In genomic region chr9:108150736-108151135, GRCh38 we compare ENCODE assay signal across 11 cellular contexts.
A peak's percentile ranks its signal among the peaks of the same experiment; 100 is the strongest.
DNase-seq lines count a peak whose midpoint lies in the region; ATAC-seq, FAIRE-seq and TF ChIP-seq lines count a peak whose summit lies in the region.
"Had no signal": no experiment of that assay in that cellular context is flagged by ENCODE, and none has a peak within 500 bp of the region (broad histone marks: within the 10 kb centered on the region; RNA-seq: fewer than 3 reads in every experiment).

No MANE protein-coding gene starts in this region.

- intact Hi-C loops in K562 (cut with micrococcal nuclease): no loop called here
- intact Hi-C loops in right cardiac atrium (cut with DNase I): no loop called here

- TF ChIP-seq EP300 in K562 (IDR thresholded peaks at IDR 0.05; ENCODE audit: low read length) (no peak), suprapubic skin (IDR thresholded peaks at IDR 0.05) (peak; percentile 47)

- H3K4me2 ChIP-seq in K562 (ENCODE audit: insufficient read depth, low read length): peak overlapping the region; percentile 40

- H3K27me3 ChIP-seq in K562 (ENCODE audit: control insufficient read depth in 2 of 2, insufficient read depth in 2 of 2, low read length in 2 of 2): peaks cover 0 to 7% of the 10 kb centered on the region in 2 experiments; a peak in 1 of 5 replicates
- H3K27me3 ChIP-seq in right cardiac atrium (ENCODE audit: control insufficient read depth, insufficient read depth): no peaks in the 10 kb centered on the region
- no peaks in the 10 kb centered on the region for H3K27me3 ChIP-seq in suprapubic skin

- no peak for TF ChIP-seq RAD21 in K562 (CRISPR knock-in tag; conservative IDR thresholded peaks at IDR 0.05 in 1 of 2, IDR thresholded peaks at IDR 0.05 in 1 of 2)

- no peak overlapping the region for H3K9ac ChIP-seq in K562 (ENCODE audit: insufficient read depth in 1 of 2, low read depth in 2 of 2, low read length in 2 of 2)

- H3K4me1 ChIP-seq in K562 (replicated peaks in 1 of 2; ENCODE audit: control insufficient read depth in 2 of 2, insufficient read depth in 2 of 2, low read length in 2 of 2) (peaks cover 0 to 7% of the 10 kb centered on the region in 2 experiments; a peak in 2 of 5 replicates), right cardiac atrium (ENCODE audit: control insufficient read depth, insufficient read depth, low read length) (peaks cover 4% of the 10 kb centered on the region), suprapubic skin (peaks cover 32% of the 10 kb centered on the region)

- POLR2A ChIA-PET in K562 (lab: Yijun Ruan, JAX): interaction anchor here (1.3 kb wide), 1 partner anchor 51 kb away, joined by 3 read pairs; no protein-coding TSS in a partner anchor

- H3K36me3 ChIP-seq in K562 (ENCODE audit: control insufficient read depth, insufficient read depth, low read length) (no peaks in the 10 kb centered on the region), suprapubic skin (no peaks in the 10 kb centered on the region)

- H4K20me1 ChIP-seq in K562 (replicated peaks; ENCODE audit: control insufficient read depth, insufficient read depth, low read length): no peaks in the 10 kb centered on the region

- no TSS peak for BruUV-seq in K562 (replicated peaks; lab: Mats Ljungman, UMichigan)

- H3K4me3 ChIP-seq in K562 (no peak overlapping the region), right cardiac atrium (ENCODE audit: low read length) (no peak overlapping the region), suprapubic skin (no peak overlapping the region)

- no peaks in the 10 kb centered on the region for H3K9me1 ChIP-seq in K562 (ENCODE audit: control insufficient read depth, insufficient read depth, low read length)

- CTCF ChIA-PET in K562 (lab: Yijun Ruan, JAX; ENCODE audit: low intra/inter-chr PET ratio): no interaction called here

- no peak for FAIRE-seq in K562 (lab: Jason Lieb, UNC)

- H3K9me3 ChIP-seq in K562 (replicated peaks; ENCODE audit: control insufficient read depth, insufficient read depth, low read depth, low read length) (no peaks in the 10 kb centered on the region), right cardiac atrium (ENCODE audit: control insufficient read depth, low read length) (no peaks in the 10 kb centered on the region), suprapubic skin (no peaks in the 10 kb centered on the region)

- in situ Hi-C loops in K562 (cut with MboI): no loop called here

- H3K79me2 ChIP-seq in K562 (ENCODE audit: control insufficient read depth, insufficient read depth, low read length): no peaks in the 10 kb centered on the region

- DNase-seq in HCEC 1CT: peak; percentile 72
- no peak for DNase-seq in K562 (ENCODE audit: extremely low read depth in 1 of 4, low spot score in 3 of 4)
- peak in 2 of 3 donors; percentile 40 to 57 for DNase-seq in right cardiac atrium
- peak; percentile 78 to 81 for DNase-seq in suprapubic skin (ENCODE audit: low spot score in 2 of 2)
- no peak for DNase-seq in HuH-7.5 (ENCODE audit: low spot score)
- DNase-seq in Ammon's horn (ENCODE audit: low spot score): no peak
- DNase-seq: activated naive CD8-positive, alpha-beta T cell treated with anti-CD3 and anti-CD28 coated beads, Interleukin-2, amount 10 ng/mL, durations not matched to agents 7 days and 5 days; NCI-H1105 treated with DMSO at 0.1 percent for 48 hours; NCI-H526; stimulated activated CD4-positive, alpha-beta T cell treated with anti-CD3 and anti-CD28 coated beads, Interleukin-4, amount 100 ng/mL, for 24 hours had no signal

- TF ChIP-seq CTCF in K562 (IDR thresholded peaks at IDR 0.05 in 2 of 3, conservative IDR thresholded peaks at IDR 0.05 in 1 of 3; ENCODE audit: insufficient read depth in 2 of 3, low read depth in 1 of 3, low read length in 3 of 3): no peak
- TF ChIP-seq CTCF in suprapubic skin (IDR thresholded peaks at IDR 0.05): no peak

- H2AFZ ChIP-seq in K562 (ENCODE audit: low read depth, low read length): peak overlapping the region; percentile 73

- ATAC-seq in K562 (no peak), right cardiac atrium (peak; percentile 93 to 98), HG03097 (IDR thresholded peaks at IDR 0.05; ENCODE audit: low FRiP score, unreplicated experiment) (no peak)

- TF ChIP-seq POLR2A in K562 (conservative IDR thresholded peaks at IDR 0.05) (no peak), suprapubic skin (IDR thresholded peaks at IDR 0.05) (no peak)

- 13% methylated on average over 7 of the region's 7 CpGs for WGBS in K562 (ENCODE audit: insufficient coverage, low coverage, missing lambda C conversion rate)
- 22% methylated on average over 7 of the region's 7 CpGs for WGBS in right cardiac atrium
- 38% methylated on average over 7 of the region's 7 CpGs for WGBS in suprapubic skin

- no peak overlapping the region for H3K27ac ChIP-seq in K562 (ENCODE audit: extremely low read depth, low read depth, low read length)
- H3K27ac ChIP-seq in right cardiac atrium (ENCODE audit: low read length): peak overlapping the region; percentile 49
- H3K27ac ChIP-seq in suprapubic skin: peak overlapping the region; percentile 79

TF ChIP-seq in K562, 482 proteins besides CTCF, POLR2A, EP300 and RAD21 (continues in another document):
- TF ChIP-seq ZNF253 (CRISPR knock-in tag; conservative IDR thresholded peaks at IDR 0.05) (no peak), SMARCE1 (IDR thresholded peaks at IDR 0.05) (no peak), XRCC5 (IDR thresholded peaks at IDR 0.05; ENCODE audit: low read depth, low read length) (no peak), CREBBP (IDR thresholded peaks at IDR 0.05; ENCODE audit: low read depth, low read length) (no peak), BRD4 (IDR thresholded peaks at IDR 0.05) (no peak), BACH1 (tag; IDR thresholded peaks at IDR 0.05) (no peak), ZNF3 (CRISPR knock-in tag; IDR thresholded peaks at IDR 0.05) (no peak), PTRF (tag; IDR thresholded peaks at IDR 0.05) (no peak), EGR1 (conservative IDR thresholded peaks at IDR 0.05) (no peak), HSF4 (CRISPR knock-in tag; IDR thresholded peaks at IDR 0.05; ENCODE audit: borderline replicate concordance) (no peak), FOSL1 (tag; conservative IDR thresholded peaks at IDR 0.05) (peak; percentile 37; the same call in 1 of the 2 replicates), PHTF2 (CRISPR knock-in tag; IDR thresholded peaks at IDR 0.05) (no peak)
- TF ChIP-seq, protein P1, sequence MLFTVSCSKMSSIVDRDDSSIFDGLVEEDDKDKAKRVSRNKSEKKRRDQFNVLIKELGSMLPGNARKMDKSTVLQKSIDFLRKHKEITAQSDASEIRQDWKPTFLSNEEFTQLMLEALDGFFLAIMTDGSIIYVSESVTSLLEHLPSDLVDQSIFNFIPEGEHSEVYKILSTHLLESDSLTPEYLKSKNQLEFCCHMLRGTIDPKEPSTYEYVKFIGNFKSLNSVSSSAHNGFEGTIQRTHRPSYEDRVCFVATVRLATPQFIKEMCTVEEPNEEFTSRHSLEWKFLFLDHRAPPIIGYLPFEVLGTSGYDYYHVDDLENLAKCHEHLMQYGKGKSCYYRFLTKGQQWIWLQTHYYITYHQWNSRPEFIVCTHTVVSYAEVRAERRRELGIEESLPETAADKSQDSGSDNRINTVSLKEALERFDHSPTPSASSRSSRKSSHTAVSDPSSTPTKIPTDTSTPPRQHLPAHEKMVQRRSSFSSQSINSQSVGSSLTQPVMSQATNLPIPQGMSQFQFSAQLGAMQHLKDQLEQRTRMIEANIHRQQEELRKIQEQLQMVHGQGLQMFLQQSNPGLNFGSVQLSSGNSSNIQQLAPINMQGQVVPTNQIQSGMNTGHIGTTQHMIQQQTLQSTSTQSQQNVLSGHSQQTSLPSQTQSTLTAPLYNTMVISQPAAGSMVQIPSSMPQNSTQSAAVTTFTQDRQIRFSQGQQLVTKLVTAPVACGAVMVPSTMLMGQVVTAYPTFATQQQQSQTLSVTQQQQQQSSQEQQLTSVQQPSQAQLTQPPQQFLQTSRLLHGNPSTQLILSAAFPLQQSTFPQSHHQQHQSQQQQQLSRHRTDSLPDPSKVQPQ (CRISPR knock-in tag; IDR thresholded peaks at IDR 0.05; ENCODE audit: borderline replicate concordance): no peak
- TF ChIP-seq, protein P2, sequence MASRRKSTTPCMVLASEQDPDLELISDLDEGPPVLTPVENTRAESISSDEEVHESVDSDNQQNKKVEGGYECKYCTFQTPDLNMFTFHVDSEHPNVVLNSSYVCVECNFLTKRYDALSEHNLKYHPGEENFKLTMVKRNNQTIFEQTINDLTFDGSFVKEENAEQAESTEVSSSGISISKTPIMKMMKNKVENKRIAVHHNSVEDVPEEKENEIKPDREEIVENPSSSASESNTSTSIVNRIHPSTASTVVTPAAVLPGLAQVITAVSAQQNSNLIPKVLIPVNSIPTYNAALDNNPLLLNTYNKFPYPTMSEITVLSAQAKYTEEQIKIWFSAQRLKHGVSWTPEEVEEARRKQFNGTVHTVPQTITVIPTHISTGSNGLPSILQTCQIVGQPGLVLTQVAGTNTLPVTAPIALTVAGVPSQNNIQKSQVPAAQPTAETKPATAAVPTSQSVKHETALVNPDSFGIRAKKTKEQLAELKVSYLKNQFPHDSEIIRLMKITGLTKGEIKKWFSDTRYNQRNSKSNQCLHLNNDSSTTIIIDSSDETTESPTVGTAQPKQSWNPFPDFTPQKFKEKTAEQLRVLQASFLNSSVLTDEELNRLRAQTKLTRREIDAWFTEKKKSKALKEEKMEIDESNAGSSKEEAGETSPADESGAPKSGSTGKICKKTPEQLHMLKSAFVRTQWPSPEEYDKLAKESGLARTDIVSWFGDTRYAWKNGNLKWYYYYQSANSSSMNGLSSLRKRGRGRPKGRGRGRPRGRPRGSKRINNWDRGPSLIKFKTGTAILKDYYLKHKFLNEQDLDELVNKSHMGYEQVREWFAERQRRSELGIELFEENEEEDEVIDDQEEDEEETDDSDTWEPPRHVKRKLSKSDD (conservative IDR thresholded peaks at IDR 0.05; ENCODE audit: low read length): no peak

Comparison
In these comparisons a context has a peak if more than half of its experiments do, and no peak if none do; other contexts are left out.
1. DNase-seq: peak in HCEC 1CT (single experiment), right cardiac atrium (2 of 3) and suprapubic skin (2 of 2); none in K562 (0 of 4), HuH-7.5 (single experiment) and Ammon's horn (single experiment).
2. ATAC-seq: peak in right cardiac atrium (2 of 2); none in K562 (single experiment) and HG03097 (single experiment).